ENCODE assay signal across 9 cellular contexts in genomic region chr1:59043796-59044195, GRCh38.
DNase-seq lines count a peak whose midpoint lies in the region; ATAC-seq, FAIRE-seq and TF ChIP-seq lines count a peak whose summit lies in the region.
"Had no signal": no experiment of that assay in that cellular context is flagged by ENCODE, and none has a peak within 500 bp of the region (broad histone marks: within the 10 kb centered on the region; RNA-seq: fewer than 3 reads in every experiment).

No MANE protein-coding gene starts in this region.

- H3K27ac ChIP-seq in K562 (ENCODE audit: extremely low read depth, low read depth, low read length) (no peak overlapping the region), subcutaneous abdominal adipose tissue (ENCODE audit: low read depth, low read length) (peak overlapping the region; percentile 55), endodermal cell (ENCODE audit: low read depth, low read length) (no peak overlapping the region)
- no peak overlapping the region for H3K27ac ChIP-seq in effector memory CD4-positive, alpha-beta T cell (ENCODE audit: insufficient read depth, low read length, poor library complexity, severe bottlenecking)

- POLR2A ChIA-PET in K562 (lab: Yijun Ruan, JAX): interaction anchor here (0.6 to 0.9 kb wide), 2 partner anchors 12 to 15 kb away, joined by 3 read pairs; no protein-coding TSS in a partner anchor

- H3K4me3 ChIP-seq in K562 (no peak overlapping the region), subcutaneous abdominal adipose tissue (ENCODE audit: low read depth in 1 of 5, low read length in 5 of 5) (no peak overlapping the region), endodermal cell (ENCODE audit: low read length) (no peak overlapping the region)
- no peak overlapping the region for H3K4me3 ChIP-seq in effector memory CD4-positive, alpha-beta T cell (ENCODE audit: insufficient read depth, low read depth, low read length, poor library complexity, severe bottlenecking)

- TF ChIP-seq POLR2A in K562 (conservative IDR thresholded peaks at IDR 0.05): no peak

- no peaks in the 10 kb centered on the region for H3K9me1 ChIP-seq in K562 (ENCODE audit: control insufficient read depth, insufficient read depth, low read length)

- no peaks in the 10 kb centered on the region for H3K79me2 ChIP-seq in K562 (ENCODE audit: control insufficient read depth, insufficient read depth, low read length)

- peak; percentile 36 for DNase-seq in HPDE6-E6E7 (ENCODE audit: extremely low spot score)
- peak in 2 of 4 experiments; percentile 41 to 83 for DNase-seq in K562 (ENCODE audit: extremely low read depth in 1 of 4, low spot score in 3 of 4)
- DNase-seq in left lobe of liver (ENCODE audit: low spot score): peak; percentile 86
- DNase-seq in endodermal cell: no peak
- no peak for DNase-seq in nucleus accumbens (lab: John Stamatoyannopoulos, UW)
- DNase-seq in C1 segment of cervical spinal cord (lab: John Stamatoyannopoulos, UW): no peak
- no peak for DNase-seq in effector memory CD4-positive, alpha-beta T cell

- peaks cover 4% of the 10 kb centered on the region for H3K9me3 Mint-ChIP-seq in endodermal cell

- H3K9ac ChIP-seq in K562 (ENCODE audit: insufficient read depth in 1 of 2, low read depth in 2 of 2, low read length in 2 of 2) (no peak overlapping the region; a peak in 1 of 4 replicates), subcutaneous abdominal adipose tissue (ENCODE audit: low read length in 5 of 5) (no peak overlapping the region), endodermal cell (ENCODE audit: extremely low read depth, low read length, poor library complexity, severe bottlenecking) (no peak overlapping the region)

- TF ChIP-seq RAD21 in K562 (CRISPR knock-in tag; conservative IDR thresholded peaks at IDR 0.05 in 1 of 2, IDR thresholded peaks at IDR 0.05 in 1 of 2): peak; percentile 25 to 30

- H3K36me3 Mint-ChIP-seq in endodermal cell (ENCODE audit: low read depth): no peaks in the 10 kb centered on the region

- ATAC-seq in K562 (peak; percentile 80), left lobe of liver (peak; percentile 88)

- H3K4me3 Mint-ChIP-seq in endodermal cell: no peak overlapping the region

- CTCF ChIA-PET in K562 (lab: Yijun Ruan, JAX; ENCODE audit: low intra/inter-chr PET ratio): no interaction called here

- H3K4me1 ChIP-seq in K562 (replicated peaks in 1 of 2; ENCODE audit: control insufficient read depth in 2 of 2, insufficient read depth in 2 of 2, low read length in 2 of 2) (peaks cover 3 to 12% of the 10 kb centered on the region in 2 experiments; a peak in 4 of 5 replicates), subcutaneous abdominal adipose tissue (ENCODE audit: control insufficient read depth in 5 of 5, insufficient read depth in 5 of 5, low read length in 5 of 5) (peaks cover 2 to 23% (median 20%) of the 10 kb centered on the region in 5 donors), endodermal cell (ENCODE audit: control insufficient read depth, insufficient read depth, low read length) (no peaks in the 10 kb centered on the region)
- peaks cover 19% of the 10 kb centered on the region for H3K4me1 ChIP-seq in effector memory CD4-positive, alpha-beta T cell (ENCODE audit: control insufficient read depth, insufficient read depth, low read length, poor library complexity, severe bottlenecking)

- H3K36me3 ChIP-seq in K562 (ENCODE audit: control insufficient read depth, insufficient read depth, low read length) (no peaks in the 10 kb centered on the region), subcutaneous abdominal adipose tissue (ENCODE audit: control insufficient read depth in 5 of 5, insufficient read depth in 5 of 5, low read length in 5 of 5) (no peaks in the 10 kb centered on the region), endodermal cell (ENCODE audit: control insufficient read depth, insufficient read depth, low read length) (no peaks in the 10 kb centered on the region)
- no peaks in the 10 kb centered on the region for H3K36me3 ChIP-seq in effector memory CD4-positive, alpha-beta T cell (ENCODE audit: control insufficient read depth, insufficient read depth, low read length)

- peak overlapping the region; percentile 16; the same call in 1 of the 2 replicates for H2AFZ ChIP-seq in K562 (ENCODE audit: low read depth, low read length)

- H3K27ac Mint-ChIP-seq in endodermal cell: no peak overlapping the region

- peak overlapping the region; percentile 20 for H3K4me2 ChIP-seq in K562 (ENCODE audit: insufficient read depth, low read length)

- no peaks in the 10 kb centered on the region for H3K9me3 ChIP-seq in K562 (replicated peaks; ENCODE audit: control insufficient read depth, insufficient read depth, low read depth, low read length)
- no peaks in the 10 kb centered on the region for H3K9me3 ChIP-seq in subcutaneous abdominal adipose tissue (ENCODE audit: control insufficient read depth in 5 of 5, low read length in 5 of 5)
- no peaks in the 10 kb centered on the region for H3K9me3 ChIP-seq in endodermal cell (ENCODE audit: control insufficient read depth, low read length)
- no peaks in the 10 kb centered on the region for H3K9me3 ChIP-seq in effector memory CD4-positive, alpha-beta T cell (ENCODE audit: control insufficient read depth, low read length)

- TF ChIP-seq CTCF in K562 (IDR thresholded peaks at IDR 0.05 in 2 of 3, conservative IDR thresholded peaks at IDR 0.05 in 1 of 3; ENCODE audit: insufficient read depth in 2 of 3, low read depth in 1 of 3, low read length in 3 of 3): no peak
- TF ChIP-seq CTCF in endodermal cell (conservative IDR thresholded peaks at IDR 0.05): no peak

- WGBS in K562 (ENCODE audit: insufficient coverage, low coverage, missing lambda C conversion rate): 0% methylated on average over 4 of the region's 4 CpGs
- WGBS in endodermal cell (ENCODE audit: insufficient coverage in 1 of 2, insufficient read length in 1 of 2), 2 experiments: 71 to 86% methylated on average over 1 to 4 of the region's 4 CpGs

- in situ Hi-C loops in K562 (cut with MboI): no loop called here

- intact Hi-C loops in K562 (cut with micrococcal nuclease): loop anchor here (5.0 to 10.0 kb wide), 2 partner anchors 259 to 301 kb away; partner anchors contain the start of gene JUN

- peaks cover 5% of the 10 kb centered on the region for H3K4me1 Mint-ChIP-seq in endodermal cell

- H4K20me1 ChIP-seq in K562 (replicated peaks; ENCODE audit: control insufficient read depth, insufficient read depth, low read length): no peaks in the 10 kb centered on the region

- BruUV-seq in K562 (replicated peaks; lab: Mats Ljungman, UMichigan): no TSS peak

- TF ChIP-seq EP300 in K562 (IDR thresholded peaks at IDR 0.05; ENCODE audit: low read length): peak; percentile 69

- peak; percentile 73 for FAIRE-seq in K562 (lab: Jason Lieb, UNC)
- FAIRE-seq: TTC549 had no signal

- peaks cover 6% of the 10 kb centered on the region for H3K27me3 Mint-ChIP-seq in endodermal cell (ENCODE audit: insufficient read depth)

- peaks cover 0 to 4% of the 10 kb centered on the region in 2 experiments; a peak in 2 of 5 replicates for H3K27me3 ChIP-seq in K562 (ENCODE audit: control insufficient read depth in 2 of 2, insufficient read depth in 2 of 2, low read length in 2 of 2)
- no peaks in the 10 kb centered on the region for H3K27me3 ChIP-seq in subcutaneous abdominal adipose tissue (ENCODE audit: control insufficient read depth in 5 of 5, insufficient read depth in 4 of 5, low read length in 5 of 5)
- no peaks in the 10 kb centered on the region for H3K27me3 ChIP-seq in endodermal cell (ENCODE audit: control insufficient read depth, insufficient read depth, low read length, poor library complexity, severe bottlenecking)
- H3K27me3 ChIP-seq in effector memory CD4-positive, alpha-beta T cell (replicated peaks; ENCODE audit: control insufficient read depth, insufficient read depth, low read length, poor library complexity, severe bottlenecking): no peaks in the 10 kb centered on the region

TF ChIP-seq in K562, 482 proteins besides CTCF, POLR2A, EP300 and RAD21 (continues in another document):
- TF ChIP-seq ATF2 (CRISPR knock-in tag; IDR thresholded peaks at IDR 0.05): no peak
- no peak for TF ChIP-seq GTF2A2 (tag; IDR thresholded peaks at IDR 0.05)
- TF ChIP-seq NFE2 (IDR thresholded peaks at IDR 0.05; ENCODE audit: low read depth): peak; percentile 41; the same call in 1 of the 2 replicates
- TF ChIP-seq, protein P1, sequence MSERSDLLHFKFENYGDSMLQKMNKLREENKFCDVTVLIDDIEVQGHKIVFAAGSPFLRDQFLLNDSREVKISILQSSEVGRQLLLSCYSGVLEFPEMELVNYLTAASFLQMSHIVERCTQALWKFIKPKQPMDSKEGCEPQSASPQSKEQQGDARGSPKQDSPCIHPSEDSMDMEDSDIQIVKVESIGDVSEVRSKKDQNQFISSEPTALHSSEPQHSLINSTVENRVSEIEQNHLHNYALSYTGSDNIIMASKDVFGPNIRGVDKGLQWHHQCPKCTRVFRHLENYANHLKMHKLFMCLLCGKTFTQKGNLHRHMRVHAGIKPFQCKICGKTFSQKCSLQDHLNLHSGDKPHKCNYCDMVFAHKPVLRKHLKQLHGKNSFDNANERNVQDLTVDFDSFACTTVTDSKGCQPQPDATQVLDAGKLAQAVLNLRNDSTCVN (CRISPR knock-in tag; IDR thresholded peaks at IDR 0.05): no peak
- TF ChIP-seq ZKSCAN3 (CRISPR knock-in tag; IDR thresholded peaks at IDR 0.05): no peak
- TF ChIP-seq, protein P2, sequence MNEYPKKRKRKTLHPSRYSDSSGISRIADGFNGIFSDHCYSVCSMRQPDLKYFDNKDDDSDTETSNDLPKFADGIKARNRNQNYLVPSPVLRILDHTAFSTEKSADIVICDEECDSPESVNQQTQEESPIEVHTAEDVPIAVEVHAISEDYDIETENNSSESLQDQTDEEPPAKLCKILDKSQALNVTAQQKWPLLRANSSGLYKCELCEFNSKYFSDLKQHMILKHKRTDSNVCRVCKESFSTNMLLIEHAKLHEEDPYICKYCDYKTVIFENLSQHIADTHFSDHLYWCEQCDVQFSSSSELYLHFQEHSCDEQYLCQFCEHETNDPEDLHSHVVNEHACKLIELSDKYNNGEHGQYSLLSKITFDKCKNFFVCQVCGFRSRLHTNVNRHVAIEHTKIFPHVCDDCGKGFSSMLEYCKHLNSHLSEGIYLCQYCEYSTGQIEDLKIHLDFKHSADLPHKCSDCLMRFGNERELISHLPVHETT (CRISPR knock-in tag; conservative IDR thresholded peaks at IDR 0.05 in 1 of 2, IDR thresholded peaks at IDR 0.05 in 1 of 2): peak in 1 of 2 experiments; percentile 59; a peak in 1 of 4 replicates
- no peak for TF ChIP-seq ZNF561 (CRISPR knock-in tag; conservative IDR thresholded peaks at IDR 0.05)
- no peak for TF ChIP-seq ZNF197 (CRISPR knock-in tag; IDR thresholded peaks at IDR 0.05; ENCODE audit: low read depth)

Comparison
In these comparisons a context has a peak if more than half of its experiments do, and no peak if none do; other contexts are left out.
1. DNase-seq: peak in HPDE6-E6E7 (single experiment) and left lobe of liver (single experiment); none in endodermal cell (single experiment), nucleus accumbens (0 of 56), C1 segment of cervical spinal cord (0 of 14) and effector memory CD4-positive, alpha-beta T cell (0 of 3).